ENCODE assay signal across 8 cellular contexts in genomic region chr2:231712462-231713021, GRCh38. TPM values are rescaled to one million over a fixed set of nuclear protein-coding genes. Genes with fewer than 3 reads are reported as not detected.
DNase-seq lines count a peak whose midpoint lies in the region; ATAC-seq and TF ChIP-seq lines count a peak whose summit lies in the region.
"Not testable (repeated sequence)": the region's sequence is repeated elsewhere in the genome, so short reads cannot be mapped to it uniquely, and the experiment has no call there.

No MANE protein-coding gene starts in this region.

- H3K27me3 ChIP-seq in OCI-LY3 (ENCODE audit: low read depth, low read length); esophagus muscularis mucosa; mucosa of rectum (ENCODE audit: control insufficient read depth in 2 of 2, insufficient read depth in 2 of 2, low read length in 2 of 2); tibial nerve: not testable (repeated sequence)

- TF ChIP-seq CTCF in GM12865 (IDR thresholded peaks at IDR 0.05; ENCODE audit: insufficient read depth, low read depth, low read length, missing control alignments); OCI-LY3 (IDR thresholded peaks at IDR 0.05; ENCODE audit: low read depth, low read length); activated CD8-positive, alpha-beta T cell treated with anti-CD3 and anti-CD28 coated beads for 36 hours (IDR thresholded peaks at IDR 0.05); esophagus muscularis mucosa (IDR thresholded peaks at IDR 0.05); tibial nerve (IDR thresholded peaks at IDR 0.05): not testable (repeated sequence)

- ATAC-seq in activated CD8-positive, alpha-beta T cell treated with anti-CD3 and anti-CD28 coated beads for 36 hours, result peak; percentile 10

- peak overlapping the region; percentile 99 for H3K4me3 Mint-ChIP-seq in activated CD8-positive, alpha-beta T cell treated with anti-CD3 and anti-CD28 coated beads for 36 hours

- not testable (repeated sequence) for TF ChIP-seq EP300 in esophagus muscularis mucosa (IDR thresholded peaks at IDR 0.05); tibial nerve (IDR thresholded peaks at IDR 0.05)

- not testable (repeated sequence) for H3K9me3 ChIP-seq in OCI-LY3 (ENCODE audit: insufficient read depth, low read length); esophagus muscularis mucosa; mucosa of rectum (ENCODE audit: control insufficient read depth in 2 of 2, low read length in 2 of 2); tibial nerve

- peaks cover 47% of the 10 kb centered on the region for H3K36me3 ChIP-seq in OCI-LY3 (replicated peaks; ENCODE audit: low read depth, low read length)
- H3K36me3 ChIP-seq in esophagus muscularis mucosa, result peaks cover 10 to 30% (median 18%) of the 10 kb centered on the region in 4 donors
- H3K36me3 ChIP-seq in mucosa of rectum (ENCODE audit: control insufficient read depth in 2 of 2, insufficient read depth in 2 of 2, low read length in 2 of 2), result peaks cover 14 to 16% of the 10 kb centered on the region in 2 donors
- H3K36me3 ChIP-seq in tibial nerve, result peaks cover 0 to 27% (median 6%) of the 10 kb centered on the region in 3 donors

- H3K4me3 ChIP-seq in GM12865 (ENCODE audit: low read depth, low read length) (peak overlapping the region; percentile 72), OCI-LY3 (ENCODE audit: low read length) (peak overlapping the region; percentile 94), esophagus muscularis mucosa (peak overlapping the region in 3 of 4 donors; percentile 78 to 100 (median 99)), mucosa of rectum (ENCODE audit: low read length in 2 of 2) (peak overlapping the region; percentile 85 to 89), tibial nerve (peak overlapping the region in 2 of 4 donors; percentile 92 to 95)

- POLR2A ChIA-PET in activated CD8-positive, alpha-beta T cell treated with anti-CD3 and anti-CD28 coated beads for 36 hours (lab: Charles Lee), result interaction anchor here (1.0 to 7.5 kb wide), 9 partner anchors 12 to 252 kb away, joined by 4 to 82 read pairs (median 9); partner anchors contain the start of gene NCL

- peaks cover 42% of the 10 kb centered on the region for H4K20me1 ChIP-seq in OCI-LY3 (ENCODE audit: insufficient read depth, low read length)

- H3K4me1 ChIP-seq in OCI-LY3 (ENCODE audit: low read length) (peaks cover 24% of the 10 kb centered on the region), esophagus muscularis mucosa (peaks cover 42 to 62% (median 54%) of the 10 kb centered on the region in 4 donors), mucosa of rectum (ENCODE audit: control insufficient read depth in 2 of 2, insufficient read depth in 2 of 2, low read length in 2 of 2) (peaks cover 25 to 26% of the 10 kb centered on the region in 2 donors), tibial nerve (peaks cover 0 to 47% (median 28%) of the 10 kb centered on the region in 4 donors)

- peak overlapping the region; percentile 92 for H3K4me2 ChIP-seq in OCI-LY3 (ENCODE audit: low read length)

- 44% methylated on average over 15 of the region's 18 CpGs for WGBS in esophagus muscularis mucosa
- WGBS in tibial nerve, 2 donors, result 42 to 53% methylated on average over 18 of the region's 18 CpGs

- peak; percentile 38 for DNase-seq in GM12865 (ENCODE audit: low read depth)
- DNase-seq in activated CD8-positive, alpha-beta T cell treated with anti-CD3 and anti-CD28 coated beads for 36 hours, result peak; percentile 81
- DNase-seq in esophagus muscularis mucosa (ENCODE audit: extremely low spot score); tibial nerve (ENCODE audit: low spot score in 2 of 2): not testable (repeated sequence)
- peak; percentile 18 to 42 for DNase-seq in stimulated activated CD4-positive, alpha-beta T cell treated with anti-CD3 and anti-CD28 coated beads, Interleukin-1b, Interleukin-23, amount 100 ng/mL, for 4 hours (ENCODE audit: low read depth in 2 of 2)

- TF ChIP-seq POLR2A in esophagus muscularis mucosa (IDR thresholded peaks at IDR 0.05; ENCODE audit: low read depth); tibial nerve (IDR thresholded peaks at IDR 0.05): not testable (repeated sequence)

- peak overlapping the region; percentile 100 for H3K27ac Mint-ChIP-seq in activated CD8-positive, alpha-beta T cell treated with anti-CD3 and anti-CD28 coated beads for 36 hours

- H3K27me3 Mint-ChIP-seq in activated CD8-positive, alpha-beta T cell treated with anti-CD3 and anti-CD28 coated beads for 36 hours, result not testable (repeated sequence)

- H3K9ac ChIP-seq in OCI-LY3 (ENCODE audit: low read length), result peak overlapping the region; percentile 99
- peak overlapping the region; percentile 83 to 98 for H3K9ac ChIP-seq in mucosa of rectum (ENCODE audit: low read depth in 1 of 2, low read length in 2 of 2)

- peaks cover 56% of the 10 kb centered on the region for H3K79me2 ChIP-seq in OCI-LY3 (ENCODE audit: low read length)

- H3K9me3 Mint-ChIP-seq in activated CD8-positive, alpha-beta T cell treated with anti-CD3 and anti-CD28 coated beads for 36 hours, result not testable (repeated sequence)

- H3K36me3 Mint-ChIP-seq in activated CD8-positive, alpha-beta T cell treated with anti-CD3 and anti-CD28 coated beads for 36 hours (ENCODE audit: low read depth), result peaks cover 42% of the 10 kb centered on the region

- peak overlapping the region; percentile 90 for H3K27ac ChIP-seq in OCI-LY3 (ENCODE audit: low read length)
- H3K27ac ChIP-seq in angular gyrus (ENCODE audit: low read depth, low read length), result peak overlapping the region; percentile 51
- peak overlapping the region; percentile 98 to 100 (median 100) for H3K27ac ChIP-seq in esophagus muscularis mucosa (replicated peaks in 1 of 4)
- H3K27ac ChIP-seq in mucosa of rectum (ENCODE audit: low read depth in 2 of 2, low read length in 2 of 2), result peak overlapping the region; percentile 88 to 100
- H3K27ac ChIP-seq in tibial nerve, result peak overlapping the region; percentile 93 to 100 (median 100)

- H3K4me1 Mint-ChIP-seq in activated CD8-positive, alpha-beta T cell treated with anti-CD3 and anti-CD28 coated beads for 36 hours (ENCODE audit: low read depth), result peaks cover 35% of the 10 kb centered on the region

- not testable (repeated sequence) for H2AFZ ChIP-seq in OCI-LY3 (ENCODE audit: low read depth, low read length)

- intact Hi-C loops in activated CD8-positive, alpha-beta T cell treated with anti-CD3 and anti-CD28 coated beads for 36 hours (cut with micrococcal nuclease), result not testable (repeated sequence)
- intact Hi-C loops in esophagus muscularis mucosa (cut with DNase I), result loop anchor here (10.0 kb wide), 1 partner anchor 228 kb away; no protein-coding TSS in a partner anchor

- CTCF ChIA-PET in activated CD8-positive, alpha-beta T cell treated with anti-CD3 and anti-CD28 coated beads for 36 hours (lab: Charles Lee), result interaction anchor here (1.6 to 8.9 kb wide), 5 partner anchors 12 to 100 kb away, joined by 3 to 385 read pairs (median 165); no protein-coding TSS in a partner anchor

RNA-seq across cellular contexts. Expression of gene PTMA, which starts 4.2 kb away (rescaled TPM):
- total RNA-seq in activated CD8-positive, alpha-beta T cell treated with anti-CD3 and anti-CD28 coated beads for 36 hours, result 1,000 to 10,000 TPM; 2,463 to 2,468 TPM
- total RNA-seq in esophagus muscularis mucosa, result 100 to 1,000 TPM; 571 to 894 (median 806) TPM
- total RNA-seq in tibial nerve, result 1,000 to 10,000 TPM in 1 of 4 donors, 100 to 1,000 TPM in 3; 622 to 1,472 (median 817) TPM
